8 cellular contexts compared by ENCODE assay signal in the genomic region with DNA sequence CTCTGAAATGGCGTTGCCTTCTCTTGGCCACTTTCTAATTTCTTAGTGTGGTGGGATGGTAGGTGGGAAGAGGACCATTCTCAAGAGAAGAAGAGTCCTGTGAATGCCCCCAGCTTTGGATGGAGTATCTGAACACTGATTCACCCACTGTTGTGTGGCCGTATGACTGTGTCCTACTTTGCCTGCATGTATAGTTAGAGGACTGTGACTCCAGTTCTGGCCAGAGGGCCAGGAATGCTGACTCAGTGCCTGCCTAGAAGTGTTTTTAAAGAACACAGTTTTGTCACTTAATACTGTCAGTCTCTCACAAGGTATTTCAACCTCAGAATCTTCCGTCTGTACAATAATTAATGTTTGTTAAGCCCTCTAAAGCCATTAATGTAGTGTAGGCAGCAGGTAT. TPM values are rescaled to one million over a fixed set of nuclear protein-coding genes. Genes with fewer than 3 reads are reported as not detected.
DNase-seq lines count a peak whose midpoint lies in the region; ATAC-seq and TF ChIP-seq lines count a peak whose summit lies in the region.

No MANE protein-coding gene starts in this region.

- peak overlapping the region in 4 of 7 donors; percentile 20 to 98 (median 84) for H3K27ac Mint-ChIP-seq in CD14-positive monocyte
- peak overlapping the region; percentile 19 to 98 (median 69) for H3K27ac Mint-ChIP-seq in naive thymus-derived CD4-positive, alpha-beta T cell

- no peak overlapping the region for H2AFZ ChIP-seq in Loucy (ENCODE audit: low read length)

- peak overlapping the region; percentile 37 for H3K27ac ChIP-seq in naive thymus-derived CD4-positive, alpha-beta T cell (ENCODE audit: low read depth, low read length)

- intact Hi-C loops in CD14-positive monocyte (cut with micrococcal nuclease), result loop anchor here in 1 of 2 donors (10.0 kb wide), 2 partner anchors 380 to 460 kb away; partner anchors contain the start of genes ABTB1, MCM2 and TPRA1
- intact Hi-C loops in naive thymus-derived CD4-positive, alpha-beta T cell (cut with micrococcal nuclease), result loop anchor here (5.0 to 10.0 kb wide), 6 partner anchors 673 to 1350 kb away; partner anchors contain the start of genes CHCHD6 (in 1 of the 2), CNBP (in 1 of the 2), HMCES (in 1 of the 2) and RAB7A (in 1 of the 2)

- peaks cover 32% of the 10 kb centered on the region for H3K36me3 ChIP-seq in Loucy (ENCODE audit: insufficient read depth, low read length)
- peaks cover 0 to 49% (median 4%) of the 10 kb centered on the region in 3 experiments for H3K36me3 ChIP-seq in naive thymus-derived CD4-positive, alpha-beta T cell (ENCODE audit: control insufficient read depth in 2 of 3, insufficient read depth in 3 of 3, low read length in 3 of 3)

- CTCF ChIA-PET in naive thymus-derived CD4-positive, alpha-beta T cell (lab: Charles Lee), result no interaction called here

- DNase-seq in CD14-positive monocyte (ENCODE audit: low spot score), result no peak
- peak; percentile 41 for DNase-seq in choroid plexus epithelial cell (ENCODE audit: low read depth)
- no peak for DNase-seq in naive thymus-derived CD4-positive, alpha-beta T cell
- no peak for DNase-seq in DMS153 (lab: John Stamatoyannopoulos, UW)
- DNase-seq in NCI-H345 (lab: John Stamatoyannopoulos, UW), result no peak

- no peaks in the 10 kb centered on the region for H3K9me3 ChIP-seq in Loucy (ENCODE audit: insufficient read depth, low read depth, low read length)
- H3K9me3 ChIP-seq in naive thymus-derived CD4-positive, alpha-beta T cell (ENCODE audit: control insufficient read depth in 2 of 3, low read length in 3 of 3), result no peaks in the 10 kb centered on the region

- TF ChIP-seq CTCF in CD14-positive monocyte (IDR thresholded peaks at IDR 0.05) (no peak), Loucy (conservative IDR thresholded peaks at IDR 0.05; ENCODE audit: low read length) (no peak), choroid plexus epithelial cell (conservative IDR thresholded peaks at IDR 0.05; ENCODE audit: low read depth, low read length) (no peak)

- no peak for ATAC-seq in naive thymus-derived CD4-positive, alpha-beta T cell
- ATAC-seq in HG03108 (IDR thresholded peaks at IDR 0.05; ENCODE audit: unreplicated experiment), result no peak
- ATAC-seq in GM18858 (IDR thresholded peaks at IDR 0.05; ENCODE audit: unreplicated experiment), result no peak

- peaks cover 47% of the 10 kb centered on the region for H4K20me1 ChIP-seq in Loucy (ENCODE audit: insufficient read depth, low read length, poor library complexity, severe bottlenecking)

- H3K4me2 ChIP-seq in Loucy (ENCODE audit: low read depth, low read length, poor library complexity, severe bottlenecking), result peak overlapping the region; percentile 100

- no peaks in the 10 kb centered on the region for H3K9me3 Mint-ChIP-seq in CD14-positive monocyte
- H3K9me3 Mint-ChIP-seq in naive thymus-derived CD4-positive, alpha-beta T cell, result no peaks in the 10 kb centered on the region

- H3K4me3 ChIP-seq in Loucy (ENCODE audit: low read length, poor library complexity, severe bottlenecking), result peak overlapping the region; percentile 97
- peak overlapping the region; percentile 93 for H3K4me3 ChIP-seq in choroid plexus epithelial cell (ENCODE audit: low read depth, low read length)
- H3K4me3 ChIP-seq in naive thymus-derived CD4-positive, alpha-beta T cell (ENCODE audit: low read length), result peak overlapping the region; percentile 80

- peaks cover 71% of the 10 kb centered on the region for H3K79me2 ChIP-seq in Loucy (ENCODE audit: insufficient read depth, low read length)

- H3K27me3 ChIP-seq in Loucy (ENCODE audit: insufficient read depth, low read length, poor library complexity, severe bottlenecking), result peaks cover 5% of the 10 kb centered on the region
- no peaks in the 10 kb centered on the region for H3K27me3 ChIP-seq in naive thymus-derived CD4-positive, alpha-beta T cell (ENCODE audit: control insufficient read depth in 2 of 2, insufficient read depth in 2 of 2, low read length in 2 of 2)

- peaks cover 0 to 4% (median 1%) of the 10 kb centered on the region in 3 donors for H3K27me3 Mint-ChIP-seq in CD14-positive monocyte (ENCODE audit: low read depth in 3 of 3)
- H3K27me3 Mint-ChIP-seq in naive thymus-derived CD4-positive, alpha-beta T cell, result peaks cover 0 to 2% (median 0%) of the 10 kb centered on the region in 5 donors

- POLR2A ChIA-PET in naive thymus-derived CD4-positive, alpha-beta T cell (lab: Charles Lee), result no interaction called here

- no peaks in the 10 kb centered on the region for H3K9me2 ChIP-seq in Loucy (replicated peaks; ENCODE audit: low read depth, low read length)

- peak overlapping the region; percentile 100 for H3K9ac ChIP-seq in Loucy (ENCODE audit: low read depth, low read length, poor library complexity, severe bottlenecking)

- peak overlapping the region in 1 of 2 donors; percentile 19 for H3K4me3 Mint-ChIP-seq in CD14-positive monocyte
- peak overlapping the region; percentile 70 to 98 (median 94) for H3K4me3 Mint-ChIP-seq in naive thymus-derived CD4-positive, alpha-beta T cell

- H3F3A ChIP-seq in Loucy (ENCODE audit: low read depth), result no peaks in the 10 kb centered on the region

- peaks cover 47% of the 10 kb centered on the region for H3K4me1 ChIP-seq in Loucy (ENCODE audit: insufficient read depth, low read length, poor library complexity, severe bottlenecking)
- H3K4me1 ChIP-seq in naive thymus-derived CD4-positive, alpha-beta T cell (ENCODE audit: control insufficient read depth in 2 of 2, insufficient read depth in 2 of 2, low read length in 2 of 2), result peaks cover 28 to 37% of the 10 kb centered on the region in 2 donors

- H3K4me1 Mint-ChIP-seq in CD14-positive monocyte, result peaks cover 40% of the 10 kb centered on the region
- peaks cover 36 to 44% (median 43%) of the 10 kb centered on the region in 7 donors for H3K4me1 Mint-ChIP-seq in naive thymus-derived CD4-positive, alpha-beta T cell

- peaks cover 44 to 57% of the 10 kb centered on the region in 2 donors for H3K36me3 Mint-ChIP-seq in CD14-positive monocyte
- H3K36me3 Mint-ChIP-seq in naive thymus-derived CD4-positive, alpha-beta T cell, result peaks cover 0 to 33% (median 14%) of the 10 kb centered on the region in 5 donors

RNA-seq across cellular contexts. Expression of gene SEC61A1, which starts 2.1 kb away (rescaled TPM):
- 100 to 1,000 TPM; 114 to 136 TPM for polyA plus RNA-seq in CD14-positive monocyte
- total RNA-seq in naive thymus-derived CD4-positive, alpha-beta T cell, result 100 to 1,000 TPM; 110 to 219 (median 132) TPM
- 100 to 1,000 TPM in 1 of 2 donors, 10 to 100 TPM in 1; 94.8 to 117 TPM for polyA plus RNA-seq in naive thymus-derived CD4-positive, alpha-beta T cell
